ENCODE assay signal across 14 cellular contexts in genomic region chr2:231069379-231070054, GRCh38. TPM values are rescaled to one million over a fixed set of nuclear protein-coding genes. Genes with fewer than 3 reads are reported as not detected.
DNase-seq lines count a peak whose midpoint lies in the region; ATAC-seq and TF ChIP-seq lines count a peak whose summit lies in the region.
"Had no signal": no experiment of that assay in that cellular context is flagged by ENCODE, and none has a peak within 500 bp of the region (broad histone marks: within the 10 kb centered on the region; RNA-seq: fewer than 3 reads in every experiment).

No MANE protein-coding gene starts in this region.

- no peak overlapping the region for H2BK12ac ChIP-seq in mesenchymal stem cell (ENCODE audit: low read length in 2 of 2)

- H2BK15ac ChIP-seq in IMR-90 (ENCODE audit: low read depth, low read length) (no peak overlapping the region), mesenchymal stem cell (ENCODE audit: low read depth, poor library complexity, severe bottlenecking) (no peak overlapping the region)

- peaks cover 18% of the 10 kb centered on the region for H3K36me3 ChIP-seq in IMR-90 (ENCODE audit: control insufficient read depth, insufficient read depth, low read length)
- H3K36me3 ChIP-seq in mesenchymal stem cell (ENCODE audit: control insufficient read depth in 1 of 2, insufficient read depth in 2 of 2, low read depth in 1 of 2, low read length in 2 of 2), result peaks cover 10 to 94% of the 10 kb centered on the region in 2 experiments
- peaks cover 68% of the 10 kb centered on the region for H3K36me3 ChIP-seq in MG63

- H3K9ac ChIP-seq in IMR-90 (ENCODE audit: low read depth, low read length), result no peak overlapping the region
- peak overlapping the region; percentile 30 for H3K9ac ChIP-seq in mesenchymal stem cell (ENCODE audit: low read length)

- POLR2A ChIA-PET in IMR-90 (lab: Charles Lee; ENCODE audit: unreplicated experiment), result no interaction called here

- H3K4me1 ChIP-seq in IMR-90 (ENCODE audit: control insufficient read depth, insufficient read depth, low read length) (no peaks in the 10 kb centered on the region), mesenchymal stem cell (ENCODE audit: control insufficient read depth, insufficient read depth, low read depth, low read length) (no peaks in the 10 kb centered on the region)
- H3K4me1 ChIP-seq: lower lobe of right lung had no signal

- H3K79me1 ChIP-seq in IMR-90 (ENCODE audit: low read depth in 1 of 2, low read length in 2 of 2) (peaks cover 4 to 17% of the 10 kb centered on the region in 2 experiments), mesenchymal stem cell (replicated peaks; ENCODE audit: low read length, poor library complexity, severe bottlenecking) (peaks cover 6% of the 10 kb centered on the region)

- TF ChIP-seq CTCF in AG10803 (conservative IDR thresholded peaks at IDR 0.05; ENCODE audit: low read length), result no peak
- no peak for TF ChIP-seq CTCF in IMR-90 (conservative IDR thresholded peaks at IDR 0.05; ENCODE audit: low read depth, low read length)
- TF ChIP-seq CTCF in choroid plexus epithelial cell (conservative IDR thresholded peaks at IDR 0.05; ENCODE audit: low read depth, low read length), result no peak

- no peak overlapping the region for H2BK120ac ChIP-seq in IMR-90 (ENCODE audit: low read depth, low read length)
- H2BK120ac ChIP-seq in mesenchymal stem cell (ENCODE audit: low read depth, low read length), result no peak overlapping the region

- H3K4me2 ChIP-seq in IMR-90 (ENCODE audit: low read depth, low read length) (no peak overlapping the region), mesenchymal stem cell (ENCODE audit: low read length, poor library complexity, severe bottlenecking) (no peak overlapping the region)

- DNase-seq in AG10803 (ENCODE audit: low read depth), result peak; percentile 22
- DNase-seq in IMR-90, result peak; percentile 81
- peak; percentile 91 for DNase-seq in choroid plexus epithelial cell (ENCODE audit: low read depth)
- peak; percentile 77 for DNase-seq in mesenchymal stem cell
- no peak for DNase-seq in substantia nigra (lab: John Stamatoyannopoulos, UW)
- DNase-seq in MG63, result no peak
- DNase-seq in NCI-H2171 (lab: John Stamatoyannopoulos, UW), result no peak
- DNase-seq: activated gamma-delta T cell, lower lobe of right lung, NCI-H187 treated with DMSO at 0.1 percent for 48 hours, NCI-H524 treated with DMSO at 0.1 percent for 48 hours, PC-3 had no signal

- BruUV-seq in IMR-90 (replicated peaks; lab: Mats Ljungman, UMichigan), result no TSS peak

- in situ Hi-C loops in IMR-90 (cut with MboI; ENCODE audit: low sequenced_read_pairs), result no loop called here

- H2AK5ac ChIP-seq in IMR-90 (ENCODE audit: low read depth, low read length) (no peak overlapping the region), mesenchymal stem cell (ENCODE audit: low read length, severe bottlenecking) (no peak overlapping the region)

- no peak for TF ChIP-seq POLR2A in IMR-90 (IDR thresholded peaks at IDR 0.05; ENCODE audit: low read depth, low read length)

- H3K4ac ChIP-seq in IMR-90 (ENCODE audit: low read depth, low read length) (no peak overlapping the region), mesenchymal stem cell (ENCODE audit: low read depth in 1 of 2, low read length in 2 of 2) (no peak overlapping the region)

- WGBS in IMR-90 (ENCODE audit: extremely low coverage in 2 of 2, insufficient read length in 1 of 2), 2 experiments, result no CpG with 5 or more reads among the region's 1 CpG
- no CpG with 5 or more reads among the region's 1 CpG for WGBS in mesenchymal stem cell

- no peaks in the 10 kb centered on the region for H3K9me3 ChIP-seq in IMR-90 (ENCODE audit: control insufficient read depth, insufficient read depth, low read length)
- H3K9me3 ChIP-seq in mesenchymal stem cell (ENCODE audit: control insufficient read depth, low read length), result no peaks in the 10 kb centered on the region
- no peaks in the 10 kb centered on the region for H3K9me3 ChIP-seq in MG63
- H3K9me3 ChIP-seq: lower lobe of right lung had no signal

- no peaks in the 10 kb centered on the region for H3K27me3 ChIP-seq in IMR-90 (ENCODE audit: control insufficient read depth, insufficient read depth, low read length)
- no peaks in the 10 kb centered on the region for H3K27me3 ChIP-seq in mesenchymal stem cell (ENCODE audit: control insufficient read depth in 1 of 2, insufficient read depth in 1 of 2, low read length in 2 of 2)
- H3K27me3 ChIP-seq in MG63, result no peaks in the 10 kb centered on the region

- no peak overlapping the region for H2BK5ac ChIP-seq in IMR-90 (ENCODE audit: low read depth, low read length, poor library complexity, severe bottlenecking)
- H2BK5ac ChIP-seq in mesenchymal stem cell (ENCODE audit: low read depth, low read length, poor library complexity, severe bottlenecking), result no peak overlapping the region

- H3K23ac ChIP-seq in IMR-90 (ENCODE audit: low read depth, low read length) (no peak overlapping the region), mesenchymal stem cell (ENCODE audit: low read length in 2 of 2) (no peak overlapping the region)

- H2AFZ ChIP-seq in IMR-90 (replicated peaks; ENCODE audit: low read length, poor library complexity) (no peak overlapping the region), mesenchymal stem cell (ENCODE audit: low read depth, low read length) (no peak overlapping the region)

- dilution Hi-C loops in IMR-90 (cut with HindIII; ENCODE audit: low sequenced_read_pairs, unreplicated experiment), result no loop called here

- H2BK20ac ChIP-seq in IMR-90 (ENCODE audit: low read depth, low read length), result no peak overlapping the region

- no peak overlapping the region for H4K5ac ChIP-seq in IMR-90 (ENCODE audit: low read depth, low read length)

- H3K56ac ChIP-seq in IMR-90 (ENCODE audit: extremely low read depth, insufficient read depth, low read length), result no peak overlapping the region

- CTCF ChIA-PET in IMR-90 (lab: Yijun Ruan, JAX), result interaction anchor here (1.3 kb wide), 1 partner anchor 17 kb away, joined by 3 read pairs; no protein-coding TSS in a partner anchor

- TF ChIP-seq RAD21 in IMR-90 (IDR thresholded peaks at IDR 0.05; ENCODE audit: low read length), result no peak

- ATAC-seq in IMR-90 (ENCODE audit: low read depth), result peak; percentile 72; the same call in 1 of the 2 replicates
- ATAC-seq in HG02981 (IDR thresholded peaks at IDR 0.05; ENCODE audit: unreplicated experiment), result no peak
- ATAC-seq: lower lobe of right lung; natural killer cell treated with Interleukin-12 subunit alpha and Interleukin-12 subunit beta and Interleukin-15 and Interleukin-18, amount 100 ng/mL, for 72 hours had no signal

- no peak overlapping the region for H3K18ac ChIP-seq in IMR-90 (ENCODE audit: low read depth, low read length)
- no peak overlapping the region for H3K18ac ChIP-seq in mesenchymal stem cell (ENCODE audit: low read depth in 1 of 2, low read length in 2 of 2)

- intact Hi-C loops in IMR-90 (cut with micrococcal nuclease), result no loop called here

- H3K4me3 ChIP-seq in AG10803 (ENCODE audit: low read length), result no peak overlapping the region
- H3K4me3 ChIP-seq in IMR-90 (ENCODE audit: insufficient read depth, low read depth, low read length), result no peak overlapping the region
- H3K4me3 ChIP-seq in choroid plexus epithelial cell (ENCODE audit: low read depth, low read length), result no peak overlapping the region
- no peak overlapping the region for H3K4me3 ChIP-seq in mesenchymal stem cell (ENCODE audit: insufficient read depth in 1 of 2, low read depth in 1 of 2, low read length in 2 of 2)
- no peak overlapping the region for H3K4me3 ChIP-seq in MG63
- H3K4me3 ChIP-seq: lower lobe of right lung had no signal

- 0 out of 2 replicates have a peak, but pooled peaks cover 3% of the 10 kb centered on the region for H4K20me1 ChIP-seq in IMR-90 (ENCODE audit: insufficient read depth, low read length)

- H4K8ac ChIP-seq in IMR-90 (ENCODE audit: low read depth in 2 of 2, low read length in 2 of 2), result no peak overlapping the region
- no peak overlapping the region for H4K8ac ChIP-seq in mesenchymal stem cell (ENCODE audit: low read length)

- no peak overlapping the region for H4K91ac ChIP-seq in IMR-90 (ENCODE audit: insufficient read depth, low read depth, low read length)
- H4K91ac ChIP-seq in mesenchymal stem cell (ENCODE audit: low read length), result no peak overlapping the region

- H2AK9ac ChIP-seq in IMR-90 (replicated peaks; ENCODE audit: low read depth, low read length, poor library complexity), result no peak overlapping the region

- H3K14ac ChIP-seq in IMR-90 (replicated peaks; ENCODE audit: low read depth, low read length), result no peak overlapping the region; the same call in 1 of the 2 replicates
- no peak overlapping the region for H3K14ac ChIP-seq in mesenchymal stem cell (ENCODE audit: low read length in 2 of 2)

- H3K27ac ChIP-seq in IMR-90 (ENCODE audit: insufficient read depth, low read length) (no peak overlapping the region), mesenchymal stem cell (ENCODE audit: low read length, poor library complexity, severe bottlenecking) (no peak overlapping the region), substantia nigra (ENCODE audit: low read depth, low read length, poor library complexity, severe bottlenecking) (no peak overlapping the region)
- H3K27ac ChIP-seq: lower lobe of right lung had no signal

- no peaks in the 10 kb centered on the region for H3K9me1 ChIP-seq in IMR-90 (ENCODE audit: insufficient read depth, low read length)

TF ChIP-seq in IMR-90, 13 proteins besides CTCF, POLR2A, EP300 and RAD21 (continues in another document):
- TF ChIP-seq MXI1 (IDR thresholded peaks at IDR 0.05; ENCODE audit: borderline replicate concordance, low read depth, low read length), result no peak

RNA-seq across cellular contexts. Expression of gene PSMD1, which starts 12.8 kb away (rescaled TPM):
- 181 and 214 TPM in 2 replicates for total RNA-seq in IMR-90 (2012; rRNA removed)
- 89.8 and 111 TPM in 2 replicates for polyA plus RNA-seq in IMR-90 (2012; rRNA removed)
- 38.7 and 49.5 TPM in 2 replicates for polyA plus RNA-seq in IMR-90 (2012; cell fraction: cytosol; rRNA removed)
- polyA plus RNA-seq in IMR-90 (2012; cell fraction: nucleus; rRNA removed; ENCODE audit: low replicate concordance), result 18.7 and 68.8 TPM in 2 replicates
- polyA plus RNA-seq in mesenchymal stem cell (2013, experiment 1 of 2), result 109 TPM
- polyA plus RNA-seq in mesenchymal stem cell (2013, experiment 2 of 2), result 108 TPM
- 54.6 and 95.6 TPM in 2 replicates for total RNA-seq in MG63 (2014; rRNA removed; shearing (Covaris generic); ENCODE audit: low replicate concordance)

RNA-seq across cellular contexts. Expression of gene C2orf72, which starts 32.2 kb away (rescaled TPM):
- 0.18 TPM in 1 of 2 replicates, not detected in the other for total RNA-seq in IMR-90 (2012; rRNA removed)
- 0.09 and 0.24 TPM in 2 replicates for polyA plus RNA-seq in IMR-90 (2012; rRNA removed)
- polyA plus RNA-seq in IMR-90 (2012; cell fraction: cytosol; rRNA removed), result 0.04 and 0.12 TPM in 2 replicates
- 0.16 and 0.18 TPM in 2 replicates for polyA plus RNA-seq in IMR-90 (2012; cell fraction: nucleus; rRNA removed; ENCODE audit: low replicate concordance)
- polyA plus RNA-seq in mesenchymal stem cell (2013, experiment 1 of 2), result 0.08 TPM
- polyA plus RNA-seq in mesenchymal stem cell (2013, experiment 2 of 2), result 0.18 TPM
- 0.49 TPM in 1 of 2 replicates, not detected in the other for total RNA-seq in MG63 (2014; rRNA removed; shearing (Covaris generic); ENCODE audit: low replicate concordance)

RNA-seq across cellular contexts. Expression of gene HTR2B, which starts 55.3 kb away (rescaled TPM):
- 0.56 and 0.72 TPM in 2 replicates for total RNA-seq in IMR-90 (2012; rRNA removed)
- 0.23 and 0.26 TPM in 2 replicates for polyA plus RNA-seq in IMR-90 (2012; rRNA removed)
- 0.02 and 0.11 TPM in 2 replicates for polyA plus RNA-seq in IMR-90 (2012; cell fraction: cytosol; rRNA removed)
- polyA plus RNA-seq in IMR-90 (2012; cell fraction: nucleus; rRNA removed; ENCODE audit: low replicate concordance), result 0.16 TPM in 1 of 2 replicates, not detected in the other
- polyA plus RNA-seq in mesenchymal stem cell (2013, experiment 1 of 2), result 106 TPM
- 112 TPM for polyA plus RNA-seq in mesenchymal stem cell (2013, experiment 2 of 2)
- not detected in 2 replicates for total RNA-seq in MG63 (2014; rRNA removed; shearing (Covaris generic); ENCODE audit: low replicate concordance)
- total RNA-seq: natural killer cell treated with Interleukin-12 subunit alpha and Interleukin-12 subunit beta and Interleukin-15 and Interleukin-18, amount 100 ng/mL, for 72 hours; PC-3 had no signal

Comparison
In these comparisons a context has a peak if more than half of its experiments do, and no peak if none do; other contexts are left out.
1. DNase-seq: peak in AG10803 (single experiment), IMR-90 (single experiment), choroid plexus epithelial cell (single experiment) and mesenchymal stem cell (single experiment); none in substantia nigra (0 of 49), MG63 (single experiment) and NCI-H2171 (single experiment).